In the genomic region with DNA sequence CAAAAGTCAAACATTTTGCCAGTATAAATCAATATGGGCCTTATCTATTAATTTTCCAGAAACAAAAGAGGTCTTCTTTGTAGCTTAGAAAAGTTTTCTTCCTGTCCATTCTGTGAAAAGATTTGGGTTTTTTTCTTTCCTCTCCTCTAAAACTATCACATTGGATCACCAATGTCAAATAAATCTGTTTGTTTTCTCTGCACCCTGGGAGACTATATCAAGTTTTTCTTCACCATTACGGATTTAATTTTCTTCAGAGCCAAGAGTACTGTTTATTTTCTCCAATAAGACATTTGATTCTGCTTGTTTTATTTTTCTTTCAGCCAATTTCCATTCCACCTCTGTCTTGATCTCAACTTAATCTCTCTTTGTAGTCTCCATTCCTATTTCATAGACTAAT, we compare ENCODE assay signal across 16 cellular contexts. TPM values are rescaled to one million over a fixed set of nuclear protein-coding genes. Genes with fewer than 3 reads are reported as not detected.
DNase-seq lines count a peak whose midpoint lies in the region; ATAC-seq, FAIRE-seq and TF ChIP-seq lines count a peak whose summit lies in the region.
"Had no signal": no experiment of that assay in that cellular context is flagged by ENCODE, and none has a peak within 500 bp of the region (broad histone marks: within the 10 kb centered on the region; RNA-seq: fewer than 3 reads in every experiment).

No MANE protein-coding gene starts in this region.

- peak overlapping the region; percentile 92 for H2AFZ ChIP-seq in GM23248

- peak overlapping the region; percentile 95 for H3K4me2 ChIP-seq in GM23248 (ENCODE audit: unreplicated experiment)

- no peaks in the 10 kb centered on the region for H3K9me2 ChIP-seq in GM23248 (ENCODE audit: insufficient read depth)

- DNase-seq in GM23248, result no peak
- no peak for DNase-seq in WTC11 (ENCODE audit: low spot score)
- no peak for DNase-seq in fibroblast of villous mesenchyme (ENCODE audit: low read depth)
- no peak for DNase-seq in osteocyte (ENCODE audit: extremely low spot score, unreplicated experiment)
- no peak for DNase-seq in cerebellum (ENCODE audit: low spot score)
- DNase-seq in DMS79 treated with DMSO at 0.1 percent for 48 hours (lab: John Stamatoyannopoulos, UW), result no peak
- DNase-seq in H54 (ENCODE audit: insufficient read length, low spot score), result no peak
- DNase-seq: activated CD4-positive, alpha-beta T cell treated with anti-CD3 and anti-CD28 coated beads for 48 hours; COR-L47; effector memory CD4-positive, alpha-beta T cell; NCI-H1092; NCI-H510A treated with DMSO at 0.1 percent for 48 hours; spleen; uterus had no signal

- H3K27ac ChIP-seq in GM23248, result peak overlapping the region; percentile 39
- H3K27ac ChIP-seq: SJSA1, spleen had no signal

- CTCF ChIA-PET in WTC11 (lab: Charles Lee), result no interaction called here

- TF ChIP-seq CTCF in WTC11 (IDR thresholded peaks at IDR 0.05), result no peak
- TF ChIP-seq CTCF in fibroblast of villous mesenchyme (IDR thresholded peaks at IDR 0.05; ENCODE audit: insufficient read depth, low read depth, low read length), result no peak
- TF ChIP-seq CTCF in osteocyte (IDR thresholded peaks at IDR 0.05), result no peak

- in situ Hi-C loops in GM23248 (cut with MboI), result no loop called here

- H3K9me3 Mint-ChIP-seq in WTC11, result no peaks in the 10 kb centered on the region
- no peaks in the 10 kb centered on the region for H3K9me3 Mint-ChIP-seq in osteocyte (ENCODE audit: unreplicated experiment)

- H3K27ac Mint-ChIP-seq in WTC11 (peak overlapping the region; percentile 46; the same call in 1 of the 2 replicates), osteocyte (ENCODE audit: unreplicated experiment) (peak overlapping the region; percentile 44)

- H3K79me2 ChIP-seq in GM23248 (ENCODE audit: insufficient read depth), result no peaks in the 10 kb centered on the region

- H3K9me3 ChIP-seq in GM23248 (ENCODE audit: low read depth), result no peaks in the 10 kb centered on the region
- H3K9me3 ChIP-seq: spleen, uterus had no signal

- peak overlapping the region; percentile 89 for H3K9ac ChIP-seq in GM23248

- H3K4me3 Mint-ChIP-seq in WTC11 (peak overlapping the region; percentile 83), osteocyte (ENCODE audit: unreplicated experiment) (peak overlapping the region; percentile 88)

- POLR2A ChIA-PET in WTC11 (lab: Charles Lee), result interaction anchor here (0.6 to 1.1 kb wide), 3 partner anchors 15 to 132 kb away, joined by 3 to 8 read pairs (median 4); partner anchors contain the start of genes FASTKD5, GNRH2 and UBOX5

- H3K4me1 Mint-ChIP-seq in WTC11 (peaks cover 32% of the 10 kb centered on the region), osteocyte (ENCODE audit: unreplicated experiment) (peaks cover 25% of the 10 kb centered on the region)

- no peaks in the 10 kb centered on the region for H4K20me1 ChIP-seq in GM23248 (ENCODE audit: insufficient read depth)

- WGBS in GM23248 (ENCODE audit: low coverage in 1 of 2, low lambda C conversion rate in 2 of 2, missing lambda C conversion rate in 2 of 2), 2 experiments, result 9 to 18% methylated on average over 1 of the region's 1 CpG

- ATAC-seq in WTC11 (no peak), GM19023 (IDR thresholded peaks at IDR 0.05; ENCODE audit: unreplicated experiment) (no peak)

- peaks cover 5% of the 10 kb centered on the region; the same call in 1 of the 2 replicates for H3K27me3 Mint-ChIP-seq in WTC11 (ENCODE audit: low read depth)
- H3K27me3 Mint-ChIP-seq in osteocyte (ENCODE audit: unreplicated experiment), result peaks cover 4% of the 10 kb centered on the region

- no peak for FAIRE-seq in H54 (lab: Jason Lieb, UNC)

- H3K36me3 Mint-ChIP-seq in WTC11 (no peaks in the 10 kb centered on the region), osteocyte (ENCODE audit: unreplicated experiment) (no peaks in the 10 kb centered on the region)

- H3F3A ChIP-seq in GM23248 (ENCODE audit: insufficient read depth), result peaks cover 13% of the 10 kb centered on the region

- no peak for TF ChIP-seq POLR2A in H54 (IDR thresholded peaks at IDR 0.05; ENCODE audit: low read depth, low read length)

- H3K36me3 ChIP-seq in GM23248 (ENCODE audit: low read depth), result no peaks in the 10 kb centered on the region
- H3K36me3 ChIP-seq: spleen, uterus had no signal

- no peaks in the 10 kb centered on the region for H3K27me3 ChIP-seq in GM23248 (replicated peaks; ENCODE audit: insufficient read depth)
- H3K27me3 ChIP-seq: uterus had no signal

- H3K4me1 ChIP-seq in GM23248 (ENCODE audit: insufficient read depth), result peaks cover 16% of the 10 kb centered on the region
- H3K4me1 ChIP-seq: uterus had no signal

- peak overlapping the region; percentile 90 for H3K4me3 ChIP-seq in GM23248
- H3K4me3 ChIP-seq in fibroblast of villous mesenchyme (ENCODE audit: low read depth, low read length), result peak overlapping the region; percentile 92
- H3K4me3 ChIP-seq: SJSA1 had no signal

TF ChIP-seq in WTC11, 78 proteins besides CTCF, POLR2A, EP300 and RAD21:
- no peak for TF ChIP-seq IRF2 (CRISPR knock-in tag; IDR thresholded peaks at IDR 0.05; ENCODE audit: borderline replicate concordance, low read depth)
- no peak for TF ChIP-seq ZNF416 (CRISPR knock-in tag; IDR thresholded peaks at IDR 0.05)
- no peak for TF ChIP-seq GABPB1 (CRISPR knock-in tag; IDR thresholded peaks at IDR 0.05)
- no peak for TF ChIP-seq ZBTB43 (CRISPR knock-in tag; IDR thresholded peaks at IDR 0.05)
- no peak for TF ChIP-seq RORB (CRISPR knock-in tag; IDR thresholded peaks at IDR 0.05)
- TF ChIP-seq SOX15 (CRISPR knock-in tag; IDR thresholded peaks at IDR 0.05), result no peak
- no peak for TF ChIP-seq ETV6 (CRISPR knock-in tag; IDR thresholded peaks at IDR 0.05)
- TF ChIP-seq USF1 (CRISPR knock-in tag; IDR thresholded peaks at IDR 0.05), result no peak

RNA-seq across cellular contexts. Expression of gene LZTS3, which starts 1.9 kb away (rescaled TPM):
- total RNA-seq in GM23248 (2014; rRNA removed; shearing (Covaris generic)), result 9.0 and 12.1 TPM in 2 replicates
- polyA plus RNA-seq in GM23248 (2016; fragmentation: Nextera tagmentation; extraction: Ambion mirVana), result 3.3 and 3.9 TPM in 2 replicates
- 32.6 to 39.4 TPM (median 38.7 TPM) in 3 replicates for total RNA-seq in WTC11 (2021)
- 10.3 and 13.8 TPM in 2 replicates for total RNA-seq in fibroblast of villous mesenchyme
- total RNA-seq in osteocyte, result 6.6 and 6.9 TPM in 2 replicates
- 20.1 TPM for total RNA-seq in cerebellum

RNA-seq across cellular contexts. Expression of gene FASTKD5, which starts 15.6 kb away (rescaled TPM):
- 12.5 and 15.7 TPM in 2 replicates for total RNA-seq in GM23248 (2014; rRNA removed; shearing (Covaris generic))
- 11.2 and 11.3 TPM in 2 replicates for polyA plus RNA-seq in GM23248 (2016; fragmentation: Nextera tagmentation; extraction: Ambion mirVana)
- total RNA-seq in WTC11 (2021), result 19.7 to 22.1 TPM (median 20.2 TPM) in 3 replicates
- total RNA-seq in fibroblast of villous mesenchyme, result 10.3 and 19.0 TPM in 2 replicates
- 13.5 and 14.0 TPM in 2 replicates for total RNA-seq in osteocyte
- 16.6 TPM for total RNA-seq in cerebellum

RNA-seq across cellular contexts. Expression of gene UBOX5, which starts 15.6 kb away (rescaled TPM):
- 3.8 and 6.4 TPM in 2 replicates for total RNA-seq in GM23248 (2014; rRNA removed; shearing (Covaris generic))
- polyA plus RNA-seq in GM23248 (2016; fragmentation: Nextera tagmentation; extraction: Ambion mirVana), result 5.3 and 5.8 TPM in 2 replicates
- 4.4 to 6.9 TPM (median 5.0 TPM) in 3 replicates for total RNA-seq in WTC11 (2021)
- total RNA-seq in fibroblast of villous mesenchyme, result 4.2 and 4.3 TPM in 2 replicates
- 5.9 and 7.3 TPM in 2 replicates for total RNA-seq in osteocyte
- total RNA-seq in cerebellum, result 3.6 TPM

RNA-seq across cellular contexts. Expression of gene DDRGK1, which starts 29.2 kb away (rescaled TPM):
- total RNA-seq in GM23248 (2014; rRNA removed; shearing (Covaris generic)), result 50.8 and 63.0 TPM in 2 replicates
- 55.9 and 56.7 TPM in 2 replicates for polyA plus RNA-seq in GM23248 (2016; fragmentation: Nextera tagmentation; extraction: Ambion mirVana)
- total RNA-seq in WTC11 (2021), result 46.4 to 60.6 TPM (median 52.7 TPM) in 3 replicates
- total RNA-seq in fibroblast of villous mesenchyme, result 19.0 and 21.6 TPM in 2 replicates
- total RNA-seq in osteocyte, result 79.6 and 84.2 TPM in 2 replicates
- 25.1 TPM for total RNA-seq in cerebellum

RNA-seq across cellular contexts. Expression of gene ITPA, which starts 34.0 kb away (rescaled TPM):
- 43.6 and 47.2 TPM in 2 replicates for total RNA-seq in GM23248 (2014; rRNA removed; shearing (Covaris generic))
- polyA plus RNA-seq in GM23248 (2016; fragmentation: Nextera tagmentation; extraction: Ambion mirVana), result 63.8 and 72.4 TPM in 2 replicates
- 83.4 to 104 TPM (median 88.5 TPM) in 3 replicates for total RNA-seq in WTC11 (2021)
- 29.8 and 40.3 TPM in 2 replicates for total RNA-seq in fibroblast of villous mesenchyme
- total RNA-seq in osteocyte, result 57.5 and 58.4 TPM in 2 replicates
- total RNA-seq in cerebellum, result 14.2 TPM
